Comparison of ENCODE assay signal across 27 cellular contexts in the genomic region with DNA sequence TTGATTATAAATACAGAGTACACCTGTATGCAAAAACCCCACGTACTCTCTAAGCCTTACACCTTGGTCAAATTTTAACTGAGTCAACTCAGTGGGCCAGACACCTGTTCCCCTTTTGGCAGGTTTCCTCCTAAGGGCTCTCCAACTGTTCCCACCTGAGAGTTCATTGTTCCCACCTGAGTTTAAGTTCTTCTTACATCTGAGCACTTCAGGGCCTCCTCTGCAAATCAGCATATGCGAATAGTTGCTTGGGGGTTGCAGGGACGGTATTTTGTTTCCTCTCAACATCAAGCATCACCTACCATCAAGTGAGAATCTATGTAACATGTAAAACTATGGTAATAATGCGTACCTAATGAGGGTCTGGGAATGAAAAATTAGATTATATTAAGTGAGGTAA.
"Had no signal": no experiment of that assay in that cellular context is flagged by ENCODE, and none has a peak within 500 bp of the region (broad histone marks: within the 10 kb centered on the region; RNA-seq: fewer than 3 reads in every experiment).

No MANE protein-coding gene starts in this region.

- FAIRE-seq: colon, endometrium had no signal

- H3K4me3 ChIP-seq: adrenal gland, body of pancreas, gastrocnemius medialis, left ventricle myocardium inferior, ovary, psoas muscle, smooth muscle cell, stomach, thyroid gland, upper lobe of right lung had no signal

- H3K4me1 ChIP-seq: adrenal gland, body of pancreas, gastrocnemius medialis, left ventricle myocardium inferior, psoas muscle, stomach, thyroid gland, upper lobe of right lung had no signal

- ATAC-seq: body of pancreas; gastrocnemius medialis; psoas muscle; stimulated activated naive B cell treated with anti-CD40 and anti-IgM and Interleukin-4, amounts not matched to agents 10 μg/mL and 1 μg/mL and 100 μg/mL, for 72 hours; upper lobe of right lung had no signal

- H3K27ac ChIP-seq: adrenal gland, body of pancreas, gastrocnemius medialis, left ventricle myocardium inferior, ovary, psoas muscle, stomach, thyroid gland, upper lobe of right lung had no signal

- H3K27me3 ChIP-seq: adrenal gland, body of pancreas, gastrocnemius medialis, ovary, stomach, thyroid gland, upper lobe of right lung had no signal

- H3K36me3 Mint-ChIP-seq: activated naive CD8-positive, alpha-beta T cell treated with anti-CD3 and anti-CD28 coated beads for 36 hours; naive B cell; stimulated activated naive B cell treated with anti-CD40 and anti-IgM and Interleukin-4, amounts not matched to agents 10 μg/mL and 1 μg/mL and 100 μg/mL, for 72 hours had no signal

- DNase-seq: activated CD4-positive, alpha-beta T cell treated with anti-CD3 and anti-CD28 coated beads for 4 hours; activated CD4-positive, alpha-beta T cell treated with anti-CD3 and anti-CD28 coated beads, Interleukin-2, amount 50 U/mL, for 48 hours; activated CD8-positive, alpha-beta memory T cell treated with anti-CD3 and anti-CD28 coated beads for 24 hours; activated effector memory CD4-positive, alpha-beta T cell treated with anti-CD3 and anti-CD28 coated beads, Interleukin-2, amount 50 U/mL, for 16 hours; activated naive CD4-positive, alpha-beta T cell treated with anti-CD3 and anti-CD28 coated beads for 36 hours; activated naive CD8-positive, alpha-beta T cell treated with anti-CD3 and anti-CD28 coated beads for 36 hours; adrenal gland; aorta; body of pancreas; dermis blood vessel endothelial cell; effector CD4-positive, alpha-beta T cell; gastrocnemius medialis; glutamatergic neuron; islet precursor cell; left ventricle myocardium inferior; naive B cell; ovary; psoas muscle; stimulated activated CD4-positive, alpha-beta T cell treated with anti-CD3 and anti-CD28 coated beads, Interleukin-1b, Interleukin-23, amount 100 ng/mL, for 48 hours; stimulated activated naive B cell treated with anti-CD40 and anti-IgM and Interleukin-4, amounts not matched to agents 10 μg/mL and 1 μg/mL and 100 μg/mL, for 72 hours; stomach; thyroid gland; upper lobe of right lung had no signal

- H3K4me3 Mint-ChIP-seq: activated naive CD4-positive, alpha-beta T cell treated with anti-CD3 and anti-CD28 coated beads for 36 hours; activated naive CD8-positive, alpha-beta T cell treated with anti-CD3 and anti-CD28 coated beads for 36 hours; activated T-helper 1 cell treated with anti-CD3 and anti-CD28 coated beads, Interleukin-12 subunit alpha, Interleukin-12 subunit beta, Interleukin-2, Interleukin-4 antibody, amounts not matched to agents 30 ng/mL and 10 ng/mL and 1 ng/mL, durations not matched to agents 14 hours and 24 hours and 36 hours; naive B cell; stimulated activated naive B cell treated with anti-CD40 and anti-IgM and Interleukin-4, amounts not matched to agents 10 μg/mL and 1 μg/mL and 100 μg/mL, for 72 hours had no signal

- H3K27me3 Mint-ChIP-seq: activated naive CD8-positive, alpha-beta T cell treated with anti-CD3 and anti-CD28 coated beads for 36 hours had no signal

- H3K4me2 ChIP-seq: smooth muscle cell had no signal

- H3K9me3 Mint-ChIP-seq: activated naive CD4-positive, alpha-beta T cell treated with anti-CD3 and anti-CD28 coated beads for 36 hours; activated naive CD8-positive, alpha-beta T cell treated with anti-CD3 and anti-CD28 coated beads for 36 hours; activated T-helper 1 cell treated with anti-CD3 and anti-CD28 coated beads, Interleukin-12 subunit alpha, Interleukin-12 subunit beta, Interleukin-2, Interleukin-4 antibody, amounts not matched to agents 30 ng/mL and 10 ng/mL and 1 ng/mL, durations not matched to agents 14 hours and 24 hours and 36 hours had no signal

- H3K4me1 Mint-ChIP-seq: activated naive CD8-positive, alpha-beta T cell treated with anti-CD3 and anti-CD28 coated beads for 36 hours had no signal

- H3K27ac Mint-ChIP-seq: activated naive CD4-positive, alpha-beta T cell treated with anti-CD3 and anti-CD28 coated beads for 36 hours; activated naive CD8-positive, alpha-beta T cell treated with anti-CD3 and anti-CD28 coated beads for 36 hours; activated T-helper 1 cell treated with anti-CD3 and anti-CD28 coated beads, Interleukin-12 subunit alpha, Interleukin-12 subunit beta, Interleukin-2, Interleukin-4 antibody, amounts not matched to agents 30 ng/mL and 10 ng/mL and 1 ng/mL, durations not matched to agents 14 hours and 24 hours and 36 hours; stimulated activated naive B cell treated with anti-CD40 and anti-IgM and Interleukin-4, amounts not matched to agents 10 μg/mL and 1 μg/mL and 100 μg/mL, for 72 hours had no signal

- H3K36me3 ChIP-seq: adrenal gland, gastrocnemius medialis, left ventricle myocardium inferior, ovary, stomach, thyroid gland, upper lobe of right lung had no signal

- H3K9me3 ChIP-seq: adrenal gland, body of pancreas, gastrocnemius medialis, left ventricle myocardium inferior, ovary, psoas muscle, stomach, thyroid gland, upper lobe of right lung had no signal
